Comparison of ENCODE assay signal across 10 cellular contexts in genomic region chr2:54598347-54599325, GRCh38.
DNase-seq lines count a peak whose midpoint lies in the region.
"Had no signal": no experiment of that assay in that cellular context is flagged by ENCODE, and none has a peak within 500 bp of the region (broad histone marks: within the 10 kb centered on the region; RNA-seq: fewer than 3 reads in every experiment).

No MANE protein-coding gene starts in this region.

- H3K9me3 Mint-ChIP-seq in activated CD4-positive, alpha-beta T cell treated with anti-CD3 and anti-CD28 coated beads, Interleukin-2, amount 10 ng/mL, durations not matched to agents 24 days and 14 days: no peaks in the 10 kb centered on the region
- no peaks in the 10 kb centered on the region for H3K9me3 Mint-ChIP-seq in activated naive CD8-positive, alpha-beta T cell (ENCODE audit: low read depth)

- H2AK5ac ChIP-seq in neuronal stem cell (ENCODE audit: low read depth, low read length): no peak overlapping the region

- no peak overlapping the region for H2AFZ ChIP-seq in neuronal stem cell (ENCODE audit: low read length)
- H2AFZ ChIP-seq: PC-9 had no signal

- peaks cover 86% of the 10 kb centered on the region for H3K4me1 Mint-ChIP-seq in activated CD4-positive, alpha-beta T cell treated with anti-CD3 and anti-CD28 coated beads, Interleukin-2, amount 10 ng/mL, durations not matched to agents 24 days and 14 days
- peaks cover 93% of the 10 kb centered on the region for H3K4me1 Mint-ChIP-seq in activated naive CD8-positive, alpha-beta T cell (ENCODE audit: low read depth)

- H4K91ac ChIP-seq in neuronal stem cell (ENCODE audit: low read depth, low read length, poor library complexity): no peak overlapping the region

- H3K18ac ChIP-seq in neuronal stem cell (ENCODE audit: low read length): no peak overlapping the region

- no peak overlapping the region for H3K14ac ChIP-seq in neuronal stem cell (ENCODE audit: low read length)

- H3K4me1 ChIP-seq in stomach smooth muscle (ENCODE audit: control insufficient read depth, insufficient read depth, low read length) (peaks cover 74% of the 10 kb centered on the region), neuronal stem cell (ENCODE audit: control insufficient read depth in 2 of 2, insufficient read depth in 1 of 2, low read depth in 1 of 2, low read length in 2 of 2) (peaks cover 2 to 3% of the 10 kb centered on the region in 2 donors)

- H3K27ac ChIP-seq in stomach smooth muscle (ENCODE audit: low read length) (peak overlapping the region; percentile 24), neuronal stem cell (replicated peaks; ENCODE audit: low read length) (no peak overlapping the region)
- H3K27ac ChIP-seq: PC-9 had no signal

- peaks cover 29% of the 10 kb centered on the region for H3K36me3 Mint-ChIP-seq in activated CD4-positive, alpha-beta T cell treated with anti-CD3 and anti-CD28 coated beads, Interleukin-2, amount 10 ng/mL, durations not matched to agents 24 days and 14 days (ENCODE audit: low read depth)
- H3K36me3 Mint-ChIP-seq in activated naive CD8-positive, alpha-beta T cell: peaks cover 12% of the 10 kb centered on the region

- H3K4me2 ChIP-seq in neuronal stem cell (ENCODE audit: insufficient read depth, low read length, poor library complexity, severe bottlenecking): no peak overlapping the region
- H3K4me2 ChIP-seq: PC-9 had no signal

- H3K4me3 Mint-ChIP-seq in activated CD4-positive, alpha-beta T cell treated with anti-CD3 and anti-CD28 coated beads, Interleukin-2, amount 10 ng/mL, durations not matched to agents 24 days and 14 days: no peak overlapping the region
- H3K4me3 Mint-ChIP-seq in activated naive CD8-positive, alpha-beta T cell: peak overlapping the region; percentile 20

- H4K8ac ChIP-seq in neuronal stem cell (ENCODE audit: low read depth, low read length): no peak overlapping the region

- H3K9me3 ChIP-seq in stomach smooth muscle (ENCODE audit: control insufficient read depth in 2 of 2, low read length in 2 of 2): no peaks in the 10 kb centered on the region
- peaks cover 1 to 3% of the 10 kb centered on the region in 2 donors for H3K9me3 ChIP-seq in neuronal stem cell (replicated peaks in 1 of 2; ENCODE audit: control insufficient read depth in 2 of 2, insufficient read depth in 1 of 2, low read depth in 1 of 2, low read length in 2 of 2)

- H3K27ac Mint-ChIP-seq in activated CD4-positive, alpha-beta T cell treated with anti-CD3 and anti-CD28 coated beads, Interleukin-2, amount 10 ng/mL, durations not matched to agents 24 days and 14 days: peak overlapping the region; percentile 91
- peak overlapping the region; percentile 99 for H3K27ac Mint-ChIP-seq in activated naive CD8-positive, alpha-beta T cell

- peaks cover 11% of the 10 kb centered on the region for H3K79me1 ChIP-seq in neuronal stem cell (ENCODE audit: low read depth, low read length)

- intact Hi-C loops in activated CD4-positive, alpha-beta T cell treated with anti-CD3 and anti-CD28 coated beads, Interleukin-2, amount 10 ng/mL, durations not matched to agents 24 days and 14 days (cut with micrococcal nuclease): no loop called here
- intact Hi-C loops in posterior vena cava (cut with DNase I): no loop called here

- H3K36me3 ChIP-seq in stomach smooth muscle (ENCODE audit: control insufficient read depth in 2 of 2, insufficient read depth in 2 of 2, low read length in 2 of 2) (peaks cover 0 to 8% of the 10 kb centered on the region in 2 donors), neuronal stem cell (replicated peaks in 1 of 2; ENCODE audit: control insufficient read depth in 2 of 2, insufficient read depth in 2 of 2, low read length in 2 of 2) (peaks cover 5 to 40% of the 10 kb centered on the region in 2 donors)

- no peak for DNase-seq in activated CD4-positive, alpha-beta T cell treated with anti-CD3 and anti-CD28 coated beads, Interleukin-2, amount 10 ng/mL, durations not matched to agents 24 days and 14 days
- no peak for DNase-seq in activated CD4-positive, alpha-beta T cell treated with anti-CD3 and anti-CD28 coated beads, Interleukin-2, amount 50 U/mL, for 48 hours
- DNase-seq in islet precursor cell (peak; percentile 12), neuronal stem cell (ENCODE audit: low spot score) (no peak), posterior vena cava (ENCODE audit: low spot score) (no peak), SK-N-DZ (ENCODE audit: low spot score) (no peak)
- DNase-seq: foreskin melanocyte had no signal

- no peaks in the 10 kb centered on the region for H3K27me3 ChIP-seq in stomach smooth muscle (ENCODE audit: control insufficient read depth in 1 of 2, insufficient read depth in 2 of 2, low read length in 2 of 2)
- H3K27me3 ChIP-seq in neuronal stem cell (ENCODE audit: control insufficient read depth in 3 of 3, insufficient read depth in 3 of 3, low read depth in 1 of 3, low read length in 3 of 3): no peaks in the 10 kb centered on the region

- WGBS in neuronal stem cell (ENCODE audit: extremely low coverage in 2 of 2, insufficient read length in 2 of 2, insufficient replicate concordance in 1 of 2), 2 donors: no CpG with 5 or more reads among the region's 14 CpGs

- no peak overlapping the region for H3K4ac ChIP-seq in neuronal stem cell (ENCODE audit: low read length)

- no peak overlapping the region for H3K23ac ChIP-seq in neuronal stem cell (ENCODE audit: low read depth, low read length, poor library complexity)

- no peak overlapping the region for H2BK12ac ChIP-seq in neuronal stem cell (ENCODE audit: low read length)

- H3K27me3 Mint-ChIP-seq in activated CD4-positive, alpha-beta T cell treated with anti-CD3 and anti-CD28 coated beads, Interleukin-2, amount 10 ng/mL, durations not matched to agents 24 days and 14 days: no peaks in the 10 kb centered on the region
- no peaks in the 10 kb centered on the region for H3K27me3 Mint-ChIP-seq in activated naive CD8-positive, alpha-beta T cell

- no peak overlapping the region for H3K9ac ChIP-seq in stomach smooth muscle (ENCODE audit: low read length in 2 of 2)
- H3K9ac ChIP-seq in neuronal stem cell (ENCODE audit: low read depth, low read length, poor library complexity): no peak overlapping the region

- H3K4me3 ChIP-seq in stomach smooth muscle (ENCODE audit: low read length in 2 of 2) (no peak overlapping the region), neuronal stem cell (ENCODE audit: low read length in 2 of 2) (no peak overlapping the region)
- H3K4me3 ChIP-seq: PC-9 had no signal

- no peak overlapping the region for H2BK120ac ChIP-seq in neuronal stem cell (ENCODE audit: low read depth, low read length)

- H2BK15ac ChIP-seq in neuronal stem cell (ENCODE audit: low read length): no peak overlapping the region

- no peak overlapping the region for H2BK5ac ChIP-seq in neuronal stem cell (ENCODE audit: low read length)
